ENCODE assay signal across 1 cellular context in the genomic region with DNA sequence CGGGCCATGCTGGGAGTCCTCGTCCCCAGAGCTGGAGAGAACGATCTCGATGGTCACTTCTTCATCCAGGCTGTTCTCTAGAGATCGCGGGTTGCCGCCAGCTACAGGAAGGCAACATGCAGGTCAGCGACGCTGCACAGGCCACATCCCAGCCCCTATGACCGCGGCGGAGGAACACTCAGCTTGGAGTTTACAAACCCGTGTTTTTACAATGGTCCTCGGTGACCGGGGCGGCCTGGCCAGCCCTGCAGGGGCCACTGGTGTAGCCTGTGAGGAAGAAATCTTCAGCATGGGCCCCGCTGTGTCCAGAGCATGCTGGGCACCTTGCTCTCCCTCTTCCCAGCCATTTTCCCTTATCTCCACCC.
TF ChIP-seq lines count a peak whose summit lies in the region.

No MANE protein-coding gene starts in this region.

TF ChIP-seq in K562, 482 proteins besides CTCF, POLR2A, EP300 and RAD21:
- TF ChIP-seq POLR2G (IDR thresholded peaks at IDR 0.05; ENCODE audit: low read depth, low read length) = peak; percentile 8; the same call in 1 of the 2 replicates
- TF ChIP-seq RBM14 (IDR thresholded peaks at IDR 0.05; ENCODE audit: borderline replicate concordance, insufficient read depth, low read depth, low read length) = no peak
